In genomic region chr3:99418209-99418635, GRCh38 we compare ENCODE assay signal across 12 cellular contexts.
A peak's percentile ranks its signal among the peaks of the same experiment; 100 is the strongest.
DNase-seq lines count a peak whose midpoint lies in the region; ATAC-seq lines count a peak whose summit lies in the region.
"Had no signal": no experiment of that assay in that cellular context is flagged by ENCODE, and none has a peak within 500 bp of the region (broad histone marks: within the 10 kb centered on the region; RNA-seq: fewer than 3 reads in every experiment).

No MANE protein-coding gene starts in this region.

- no peaks in the 10 kb centered on the region for H3K4me1 ChIP-seq in effector memory CD4-positive, alpha-beta T cell (ENCODE audit: control insufficient read depth, insufficient read depth, low read length, poor library complexity, severe bottlenecking)

- no peaks in the 10 kb centered on the region for H3K9me3 ChIP-seq in effector memory CD4-positive, alpha-beta T cell (ENCODE audit: control insufficient read depth, low read length)

- no peaks in the 10 kb centered on the region for H3K36me3 ChIP-seq in effector memory CD4-positive, alpha-beta T cell (ENCODE audit: control insufficient read depth, insufficient read depth, low read length)

- no peaks in the 10 kb centered on the region for H3K27me3 ChIP-seq in effector memory CD4-positive, alpha-beta T cell (replicated peaks; ENCODE audit: control insufficient read depth, insufficient read depth, low read length, poor library complexity, severe bottlenecking)

- ATAC-seq in GM18907 (IDR thresholded peaks at IDR 0.05; ENCODE audit: unreplicated experiment), result peak; percentile 79
- peak; percentile 67 for ATAC-seq in GM21786 (IDR thresholded peaks at IDR 0.05; ENCODE audit: unreplicated experiment)
- peak; percentile 69 for ATAC-seq in HG03280 (IDR thresholded peaks at IDR 0.05; ENCODE audit: unreplicated experiment)

- no peak overlapping the region for H3K4me3 ChIP-seq in effector memory CD4-positive, alpha-beta T cell (ENCODE audit: insufficient read depth, low read depth, low read length, poor library complexity, severe bottlenecking)
- H3K4me3 ChIP-seq: lung had no signal

- peak; percentile 60 to 81 for DNase-seq in lung microvascular endothelial cell (ENCODE audit: low read depth in 2 of 2)
- DNase-seq in activated CD4-positive, alpha-beta T cell treated with anti-CD3 and anti-CD28 coated beads, Interleukin-2, amount 50 U/mL, for 4 hours, result no peak
- no peak for DNase-seq in effector memory CD4-positive, alpha-beta T cell
- no peak for DNase-seq in GM03348 (ENCODE audit: low spot score)
- DNase-seq in cortex of kidney (lab: John Stamatoyannopoulos, UW), result no peak
- DNase-seq: anterior cingulate cortex, Calu3, NCI-H748 treated with DMSO at 0.1 percent for 48 hours had no signal

- no peak overlapping the region for H3K27ac ChIP-seq in effector memory CD4-positive, alpha-beta T cell (ENCODE audit: insufficient read depth, low read length, poor library complexity, severe bottlenecking)

Comparison
In these comparisons a context has a peak if more than half of its experiments do, and no peak if none do; other contexts are left out.
1. DNase-seq: peak in lung microvascular endothelial cell (2 of 2); none in activated CD4-positive, alpha-beta T cell treated with anti-CD3 and anti-CD28 coated beads, Interleukin-2, amount 50 U/mL, for 4 hours (0 of 2), effector memory CD4-positive, alpha-beta T cell (0 of 3), GM03348 (single experiment) and cortex of kidney (single experiment).
2. Peak in every context shown above with its lines, with median percentiles within 50 percentile points of each other: ATAC-seq.